ENCODE assay signal across 13 cellular contexts in genomic region chr18:23972416-23972815, GRCh38. TPM values are rescaled to one million over a fixed set of nuclear protein-coding genes. Genes with fewer than 3 reads are reported as not detected.
A peak's percentile ranks its signal among the peaks of the same experiment; 100 is the strongest.
DNase-seq lines count a peak whose midpoint lies in the region; ATAC-seq and TF ChIP-seq lines count a peak whose summit lies in the region.
"Had no signal": no experiment of that assay in that cellular context is flagged by ENCODE, and none has a peak within 500 bp of the region (broad histone marks: within the 10 kb centered on the region; RNA-seq: fewer than 3 reads in every experiment).

No MANE protein-coding gene starts in this region.

- intact Hi-C loops in activated CD4-positive, alpha-beta T cell treated with anti-CD3 and anti-CD28 coated beads for 36 hours (cut with DNase I, micrococcal nuclease), result loop anchor here (1.0 to 5.0 kb wide), 8 partner anchors 14 to 104 kb away; partner anchors contain the start of gene TTC39C (in 2 of the 2)

- POLR2A ChIA-PET in activated CD4-positive, alpha-beta T cell treated with anti-CD3 and anti-CD28 coated beads for 36 hours (lab: Charles Lee), result no interaction called here

- no peak for TF ChIP-seq CTCF in endothelial cell (IDR thresholded peaks at IDR 0.05; ENCODE audit: unreplicated experiment)

- no peak overlapping the region for H3K4me3 Mint-ChIP-seq in activated CD4-positive, alpha-beta T cell treated with anti-CD3 and anti-CD28 coated beads for 36 hours
- H3K4me3 Mint-ChIP-seq in memory B cell (no peak overlapping the region), endothelial cell (ENCODE audit: unreplicated experiment) (no peak overlapping the region)

- H3K27ac Mint-ChIP-seq in activated CD4-positive, alpha-beta T cell treated with anti-CD3 and anti-CD28 coated beads for 36 hours, result no peak overlapping the region
- H3K27ac Mint-ChIP-seq in memory B cell (peak overlapping the region; percentile 93), endothelial cell (ENCODE audit: unreplicated experiment) (no peak overlapping the region)

- H3K9me3 Mint-ChIP-seq in activated CD4-positive, alpha-beta T cell treated with anti-CD3 and anti-CD28 coated beads for 36 hours (ENCODE audit: low read depth), result peaks cover 3% of the 10 kb centered on the region
- H3K9me3 Mint-ChIP-seq in memory B cell (peaks cover 5% of the 10 kb centered on the region), endothelial cell (ENCODE audit: unreplicated experiment) (no peaks in the 10 kb centered on the region)

- peaks cover 52% of the 10 kb centered on the region for H3K4me1 Mint-ChIP-seq in activated CD4-positive, alpha-beta T cell treated with anti-CD3 and anti-CD28 coated beads for 36 hours
- H3K4me1 Mint-ChIP-seq in memory B cell (peaks cover 42% of the 10 kb centered on the region), endothelial cell (ENCODE audit: unreplicated experiment) (peaks cover 14% of the 10 kb centered on the region)

- CTCF ChIA-PET in activated CD4-positive, alpha-beta T cell treated with anti-CD3 and anti-CD28 coated beads for 36 hours (lab: Charles Lee), result interaction anchor here (1.1 kb wide), 1 partner anchor 44 kb away, joined by 3 read pairs; no protein-coding TSS in a partner anchor

- H3K27me3 Mint-ChIP-seq in activated CD4-positive, alpha-beta T cell treated with anti-CD3 and anti-CD28 coated beads for 36 hours, result no peaks in the 10 kb centered on the region
- H3K27me3 Mint-ChIP-seq in memory B cell (no peaks in the 10 kb centered on the region), endothelial cell (ENCODE audit: unreplicated experiment) (peaks cover 3% of the 10 kb centered on the region)

- H3K36me3 Mint-ChIP-seq in activated CD4-positive, alpha-beta T cell treated with anti-CD3 and anti-CD28 coated beads for 36 hours (ENCODE audit: low read depth), result peaks cover 2% of the 10 kb centered on the region
- H3K36me3 Mint-ChIP-seq in memory B cell (peaks cover 3% of the 10 kb centered on the region), endothelial cell (ENCODE audit: low read depth, unreplicated experiment) (no peaks in the 10 kb centered on the region)

- peak; percentile 55 for DNase-seq in activated CD4-positive, alpha-beta T cell treated with anti-CD3 and anti-CD28 coated beads for 36 hours
- no peak for DNase-seq in activated CD4-positive, alpha-beta T cell treated with anti-CD3 and anti-CD28 coated beads for 1 hour
- no peak for DNase-seq in memory B cell (ENCODE audit: low spot score in 2 of 2)
- no peak for DNase-seq in endothelial cell (ENCODE audit: low spot score)
- DNase-seq in NCI-H146 treated with DMSO at 0.1 percent for 48 hours (lab: John Stamatoyannopoulos, UW; ENCODE audit: unreplicated experiment), result no peak
- DNase-seq in NCI-H1092 treated with DMSO at 0.1 percent for 48 hours (lab: John Stamatoyannopoulos, UW), result no peak
- DNase-seq: 8988T, cortex of kidney, heart right ventricle, IMR-90, midbrain had no signal

- ATAC-seq in activated CD4-positive, alpha-beta T cell treated with anti-CD3 and anti-CD28 coated beads for 36 hours, result peak; percentile 92
- ATAC-seq in HG02642 (IDR thresholded peaks at IDR 0.05; ENCODE audit: poor library complexity, unreplicated experiment), result peak; percentile 62
- peak; percentile 95 to 96 for ATAC-seq in activated CD4-positive, CD25-positive, alpha-beta regulatory T cell treated with anti-CD3 and anti-CD28 coated beads, Interleukin-2, amount 50 U/mL, for 24 hours
- no peak for ATAC-seq in memory B cell (ENCODE audit: low read depth)
- ATAC-seq: heart right ventricle had no signal

RNA-seq across cellular contexts. Expression of gene TTC39C, which starts 42.1 kb away (rescaled TPM):
- total RNA-seq in activated CD4-positive, alpha-beta T cell treated with anti-CD3 and anti-CD28 coated beads for 36 hours, result 10 to 100 TPM; 22.2 to 28.6 TPM
- 14.3 TPM for total RNA-seq in endothelial cell (ENCODE audit: unreplicated experiment)
